Comparison of ENCODE assay signal across 11 cellular contexts in the genomic region with DNA sequence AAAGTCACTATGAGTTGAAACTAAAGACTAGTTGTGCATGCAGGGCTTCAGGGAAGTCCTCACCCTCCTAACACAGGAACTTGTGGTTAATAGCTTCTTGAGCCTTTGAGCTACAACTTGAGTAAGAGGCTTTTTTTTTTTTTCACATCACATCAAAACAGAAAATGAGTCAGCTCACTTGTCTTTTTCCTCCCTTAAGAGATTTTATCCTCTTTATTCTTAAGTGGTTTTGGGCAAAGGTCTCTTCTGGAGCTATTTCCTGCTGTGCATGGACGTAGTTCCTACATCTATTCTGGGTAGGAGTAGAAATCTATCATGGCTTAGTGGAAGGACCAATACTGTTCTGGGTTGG.
DNase-seq lines count a peak whose midpoint lies in the region; ATAC-seq and TF ChIP-seq lines count a peak whose summit lies in the region.
"Had no signal": no experiment of that assay in that cellular context is flagged by ENCODE, and none has a peak within 500 bp of the region (broad histone marks: within the 10 kb centered on the region; RNA-seq: fewer than 3 reads in every experiment).

No MANE protein-coding gene starts in this region.

- H3K4me3 Mint-ChIP-seq in osteocyte (ENCODE audit: unreplicated experiment) = no peak overlapping the region

- H3K27me3 ChIP-seq in BLaER1 treated with 17β-estradiol and CSF1 and Interleukin-3, amounts not matched to agents 10 nM and 100 nM = no peaks in the 10 kb centered on the region
- no peaks in the 10 kb centered on the region for H3K27me3 ChIP-seq in left lung
- H3K27me3 ChIP-seq: BE2C, MG63 had no signal

- ATAC-seq in GM21619 (IDR thresholded peaks at IDR 0.05; ENCODE audit: unreplicated experiment) (peak; percentile 80), left lung (peak; percentile 85), HG02870 (IDR thresholded peaks at IDR 0.05; ENCODE audit: unreplicated experiment) (no peak), HG02973 (IDR thresholded peaks at IDR 0.05; ENCODE audit: unreplicated experiment) (no peak)

- no peak for TF ChIP-seq CTCF in left lung (IDR thresholded peaks at IDR 0.05)
- no peak for TF ChIP-seq CTCF in GM20000 (IDR thresholded peaks at IDR 0.05; ENCODE audit: extremely low read depth, missing control alignments)
- TF ChIP-seq CTCF in osteocyte (IDR thresholded peaks at IDR 0.05) = no peak

- H3K9me3 ChIP-seq in BLaER1 treated with 17β-estradiol and CSF1 and Interleukin-3, amounts not matched to agents 10 nM and 100 nM (replicated peaks in 1 of 11) = 0 out of 22 replicates have a peak, but pooled peaks cover 0 to 5% (median 0%) of the 10 kb centered on the region in 11 experiments
- no peaks in the 10 kb centered on the region for H3K9me3 ChIP-seq in left lung
- H3K9me3 ChIP-seq: BE2C, MG63 had no signal

- peak overlapping the region in 1 of 10 experiments; percentile 16; a peak in 2 of 20 replicates for H3K4me3 ChIP-seq in BLaER1 treated with 17β-estradiol and CSF1 and Interleukin-3, amounts not matched to agents 10 nM and 100 nM
- H3K4me3 ChIP-seq in left lung = no peak overlapping the region
- H3K4me3 ChIP-seq: MG63 had no signal

- no peaks in the 10 kb centered on the region for H3K4me1 Mint-ChIP-seq in osteocyte (ENCODE audit: unreplicated experiment)

- H3K36me3 Mint-ChIP-seq in osteocyte (ENCODE audit: unreplicated experiment) = no peaks in the 10 kb centered on the region

- no peaks in the 10 kb centered on the region for H3K36me3 ChIP-seq in BLaER1 treated with 17β-estradiol and CSF1 and Interleukin-3, amounts not matched to agents 10 nM and 100 nM
- no peaks in the 10 kb centered on the region for H3K36me3 ChIP-seq in left lung
- H3K36me3 ChIP-seq: BE2C, MG63 had no signal

- peak overlapping the region in 5 of 11 experiments; percentile 0 to 47 (median 30); a peak in 5 of 22 replicates for H3K9ac ChIP-seq in BLaER1 treated with 17β-estradiol and CSF1 and Interleukin-3, amounts not matched to agents 10 nM and 100 nM

- peak overlapping the region; percentile 68 to 94 (median 77) for H3K4me2 ChIP-seq in BLaER1 treated with 17β-estradiol and CSF1 and Interleukin-3, amounts not matched to agents 10 nM and 100 nM

- H3K27ac ChIP-seq in BLaER1 treated with 17β-estradiol and CSF1 and Interleukin-3, amounts not matched to agents 10 nM and 100 nM = peak overlapping the region; percentile 5 to 82 (median 67); a peak in 19 of 22 replicates
- H3K27ac ChIP-seq in left lung = no peak overlapping the region

- H3K4me1 ChIP-seq in BLaER1 treated with 17β-estradiol and CSF1 and Interleukin-3, amounts not matched to agents 10 nM and 100 nM = peaks cover 28 to 82% (median 62%) of the 10 kb centered on the region in 10 experiments
- peaks cover 10 to 11% of the 10 kb centered on the region in 2 donors for H3K4me1 ChIP-seq in left lung

- DNase-seq in NOMO-1 treated with DMSO at 0.1 percent for 48 hours (lab: John Stamatoyannopoulos, UW; ENCODE audit: unreplicated experiment) (peak; percentile 63), left lung (no peak), GM20000 (ENCODE audit: low spot score) (no peak), osteocyte (ENCODE audit: extremely low spot score, unreplicated experiment) (no peak)
- DNase-seq: BE2C, MG63, T1000 had no signal

- no peaks in the 10 kb centered on the region for H3K9me3 Mint-ChIP-seq in osteocyte (ENCODE audit: unreplicated experiment)

- no peaks in the 10 kb centered on the region for H3K27me3 Mint-ChIP-seq in osteocyte (ENCODE audit: unreplicated experiment)

- H3K27ac Mint-ChIP-seq in osteocyte (ENCODE audit: unreplicated experiment) = no peak overlapping the region

- no peaks in the 10 kb centered on the region for H4K20me1 ChIP-seq in BLaER1 treated with 17β-estradiol and CSF1 and Interleukin-3, amounts not matched to agents 10 nM and 100 nM

- intact Hi-C loops in left lung (cut with DNase I) = no loop called here

Comparison
In these comparisons a context has a peak if more than half of its experiments do, and no peak if none do; other contexts are left out.
1. H3K27ac ChIP-seq: peak in BLaER1 treated with 17β-estradiol and CSF1 and Interleukin-3, amounts not matched to agents 10 nM and 100 nM (11 of 11); none in left lung (0 of 2).
2. ATAC-seq: peak in GM21619 (single experiment) and left lung (single experiment); none in HG02870 (single experiment) and HG02973 (single experiment).